Comparison of ENCODE assay signal across 10 cellular contexts in the genomic region with DNA sequence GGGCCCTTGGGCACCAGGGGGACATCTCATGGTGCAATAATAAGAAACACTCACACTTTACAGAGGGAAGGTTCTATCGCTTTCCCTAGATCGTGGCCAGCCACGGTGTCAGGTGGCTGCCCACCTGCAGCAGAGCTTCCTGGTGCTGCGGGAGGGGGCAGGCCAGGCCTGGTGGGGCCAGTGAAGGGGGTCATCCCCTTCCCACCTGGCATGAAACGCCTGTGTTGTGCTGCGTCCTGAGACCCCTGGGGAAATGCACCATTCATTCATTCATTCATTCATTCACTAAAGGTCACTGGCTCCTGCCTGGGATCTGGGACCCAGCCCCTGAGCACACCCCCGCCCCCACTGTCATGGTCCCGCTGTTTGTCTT. TPM values are rescaled to one million over a fixed set of nuclear protein-coding genes. Genes with fewer than 3 reads are reported as not detected.
DNase-seq lines count a peak whose midpoint lies in the region; ATAC-seq and TF ChIP-seq lines count a peak whose summit lies in the region.
"Had no signal": no experiment of that assay in that cellular context is flagged by ENCODE, and none has a peak within 500 bp of the region (broad histone marks: within the 10 kb centered on the region; RNA-seq: fewer than 3 reads in every experiment).

No MANE protein-coding gene starts in this region.

- no peaks in the 10 kb centered on the region for H3K36me3 ChIP-seq in heart right ventricle
- H3K36me3 ChIP-seq in mesodermal cell (ENCODE audit: control insufficient read depth, insufficient read depth, low read length): no peaks in the 10 kb centered on the region
- no peaks in the 10 kb centered on the region for H3K36me3 ChIP-seq in aorta (ENCODE audit: control insufficient read depth in 1 of 2, insufficient read depth in 2 of 2, low read length in 1 of 2)
- H3K36me3 ChIP-seq: SJCRH30 had no signal

- H3K27ac ChIP-seq in heart right ventricle (peak overlapping the region; percentile 49 to 86 (median 81)), mesodermal cell (ENCODE audit: low read depth, low read length, severe bottlenecking) (no peak overlapping the region), aorta (ENCODE audit: low read depth in 1 of 2, low read length in 2 of 2) (peak overlapping the region in 1 of 2 donors; percentile 39)
- H3K27ac ChIP-seq: SJCRH30 had no signal

- no peaks in the 10 kb centered on the region for H3K27me3 Mint-ChIP-seq in chondrocyte (ENCODE audit: low read depth)

- intact Hi-C loops in heart right ventricle (cut with DNase I) (no loop called here), Right ventricle myocardium superior (cut with DNase I) (no loop called here), aorta (cut with DNase I) (no loop called here), head of caudate nucleus (cut with DNase I) (no loop called here)

- peaks cover 31% of the 10 kb centered on the region for H3K4me1 Mint-ChIP-seq in chondrocyte (ENCODE audit: low read depth)

- TF ChIP-seq CTCF in heart right ventricle (IDR thresholded peaks at IDR 0.05) (no peak), chondrocyte (IDR thresholded peaks at IDR 0.05) (no peak)

- no peaks in the 10 kb centered on the region for H3K36me3 Mint-ChIP-seq in chondrocyte (ENCODE audit: low read depth)

- no peaks in the 10 kb centered on the region for H3K9me3 ChIP-seq in heart right ventricle
- no peaks in the 10 kb centered on the region for H3K9me3 ChIP-seq in mesodermal cell (ENCODE audit: control insufficient read depth, low read length)
- no peaks in the 10 kb centered on the region for H3K9me3 ChIP-seq in aorta (ENCODE audit: control insufficient read depth, low read length)
- H3K9me3 ChIP-seq: SJCRH30 had no signal

- WGBS in heart right ventricle, 2 donors: 8 to 18% methylated on average over 8 of the region's 8 CpGs
- 37 to 46% methylated on average over 5 to 7 of the region's 8 CpGs for WGBS in mesodermal cell (ENCODE audit: insufficient coverage in 2 of 2), 2 experiments
- 3 to 8% methylated on average over 8 of the region's 8 CpGs for WGBS in aorta, 2 donors

- H3K4me1 ChIP-seq in heart right ventricle (peaks cover 15 to 45% (median 31%) of the 10 kb centered on the region in 9 donors), mesodermal cell (ENCODE audit: control insufficient read depth, insufficient read depth, low read length, poor library complexity, severe bottlenecking) (peaks cover 26% of the 10 kb centered on the region), aorta (ENCODE audit: control insufficient read depth in 1 of 2, insufficient read depth in 2 of 2, low read length in 2 of 2) (no peaks in the 10 kb centered on the region)

- H3K9me3 Mint-ChIP-seq in chondrocyte (ENCODE audit: low read depth): no peaks in the 10 kb centered on the region

- peak overlapping the region; percentile 24 to 69 (median 62) for H3K4me3 ChIP-seq in heart right ventricle
- H3K4me3 ChIP-seq in mesodermal cell (ENCODE audit: extremely low read depth, insufficient read depth, low read length, poor library complexity, severe bottlenecking): peak overlapping the region; percentile 42
- H3K4me3 ChIP-seq in aorta (ENCODE audit: low read length in 2 of 2): peak overlapping the region; percentile 39 to 48
- H3K4me3 ChIP-seq: SJCRH30 had no signal

- ATAC-seq in heart right ventricle: no peak
- no peak for ATAC-seq in Right ventricle myocardium superior (ENCODE audit: poor library complexity)
- ATAC-seq in aorta (ENCODE audit: low FRiP score): no peak

- peak overlapping the region; percentile 78 for H3K4me3 Mint-ChIP-seq in chondrocyte (ENCODE audit: unreplicated experiment)

- H3K27me3 ChIP-seq in heart right ventricle: peaks cover 0 to 35% (median 0%) of the 10 kb centered on the region in 7 donors
- H3K27me3 ChIP-seq in aorta (ENCODE audit: control insufficient read depth in 1 of 2, insufficient read depth in 2 of 2, low read length in 1 of 2): no peaks in the 10 kb centered on the region
- H3K27me3 ChIP-seq: SJCRH30 had no signal

- H3K27ac Mint-ChIP-seq in chondrocyte (ENCODE audit: unreplicated experiment): peak overlapping the region; percentile 82

- DNase-seq in heart right ventricle: no peak
- DNase-seq in Right ventricle myocardium superior: no peak
- DNase-seq in chondrocyte (ENCODE audit: low spot score): no peak
- no peak for DNase-seq in aorta
- DNase-seq in iPS-NIHi11 (ENCODE audit: low spot score): no peak
- DNase-seq in head of caudate nucleus: no peak
- DNase-seq in NCI-H2081 treated with DMSO at 0.1 percent for 48 hours (lab: John Stamatoyannopoulos, UW): no peak
- DNase-seq: DMS 273 treated with DMSO at 0.1 percent for 48 hours, SJCRH30 had no signal

RNA-seq across cellular contexts. Expression of gene RHOD, which starts 0.4 kb away (rescaled TPM):
- total RNA-seq in heart right ventricle: 100 to 1,000 TPM in 1 of 10 donors, 10 to 100 TPM in 9; 21.9 to 103 (median 29.5) TPM
- 10 to 100 TPM; 76.0 to 98.8 TPM for polyA plus RNA-seq in heart right ventricle
- 66.8 TPM for total RNA-seq in Right ventricle myocardium superior
- total RNA-seq in chondrocyte: 17.4 to 26.5 TPM (median 26.0 TPM) in 3 replicates
- 7.7 TPM for polyA plus RNA-seq in mesodermal cell (2013, experiment 1 of 2)
- 7.1 TPM for polyA plus RNA-seq in mesodermal cell (2013, experiment 2 of 2)
- total RNA-seq in aorta: 10 to 100 TPM; 19.4 to 20.1 TPM
- polyA plus RNA-seq in aorta: 10 to 100 TPM; 28.4 to 33.6 TPM
- total RNA-seq: SJCRH30 had no signal

RNA-seq across cellular contexts. Expression of gene SYT12, which starts 33.3 kb away (rescaled TPM):
- total RNA-seq in heart right ventricle (under 1 TPM in 9 of 10 donors, not detected in 1; 0.12 to 0.78 (median 0.23) TPM), Right ventricle myocardium superior (0.13 TPM), chondrocyte (7.2 to 15.3 TPM (median 7.2 TPM) in 3 replicates), aorta (1 to 10 TPM; 4.7 to 5.5 TPM)
- polyA plus RNA-seq in heart right ventricle (under 1 TPM in 1 of 2 donors, not detected in 1; 0.33 TPM), aorta (1 to 10 TPM; 1.4 to 3.8 TPM)
- 0.48 TPM for polyA plus RNA-seq in mesodermal cell (2013, experiment 1 of 2)
- 0.10 TPM for polyA plus RNA-seq in mesodermal cell (2013, experiment 2 of 2)
